15 cellular contexts compared by ENCODE assay signal in genomic region chr6:136038531-136038930, GRCh38.
DNase-seq lines count a peak whose midpoint lies in the region; ATAC-seq and TF ChIP-seq lines count a peak whose summit lies in the region.
"Had no signal": no experiment of that assay in that cellular context is flagged by ENCODE, and none has a peak within 500 bp of the region (broad histone marks: within the 10 kb centered on the region; RNA-seq: fewer than 3 reads in every experiment).

No MANE protein-coding gene starts in this region.

- H3K4me1 ChIP-seq in right cardiac atrium (ENCODE audit: control insufficient read depth, insufficient read depth, low read length) (peaks cover 16% of the 10 kb centered on the region), tibial nerve (peaks cover 0 to 57% (median 7%) of the 10 kb centered on the region in 4 donors)
- H3K4me1 ChIP-seq: ascending aorta had no signal

- TF ChIP-seq CTCF in AG10803 (conservative IDR thresholded peaks at IDR 0.05; ENCODE audit: low read length) = no peak
- TF ChIP-seq CTCF in tibial nerve (IDR thresholded peaks at IDR 0.05) = no peak

- no peak for TF ChIP-seq POLR2A in tibial nerve (IDR thresholded peaks at IDR 0.05)

- H3K27me3 ChIP-seq in right cardiac atrium (ENCODE audit: control insufficient read depth, insufficient read depth) = no peaks in the 10 kb centered on the region
- no peaks in the 10 kb centered on the region for H3K27me3 ChIP-seq in tibial nerve
- H3K27me3 ChIP-seq: ascending aorta had no signal

- TF ChIP-seq EP300 in tibial nerve (IDR thresholded peaks at IDR 0.05) = no peak

- no peak for DNase-seq in AG10803 (ENCODE audit: low read depth)
- DNase-seq in caudate nucleus (lab: John Stamatoyannopoulos, UW) = no peak
- no peak for DNase-seq in right cardiac atrium
- DNase-seq in skeletal muscle cell (ENCODE audit: low read depth) = no peak
- no peak for DNase-seq in NCI-H2171 treated with DMSO at 0.1 percent for 48 hours (lab: John Stamatoyannopoulos, UW)
- DNase-seq in tibial nerve (ENCODE audit: low spot score in 2 of 2) = no peak
- DNase-seq in NCI-H2081 treated with DMSO at 0.1 percent for 48 hours (lab: John Stamatoyannopoulos, UW) = no peak
- DNase-seq: activated CD4-positive, alpha-beta T cell treated with anti-CD3 and anti-CD28 coated beads, Interleukin-2, amount 50 U/mL, for 1 hour; naive B cell; NCI-H1092 treated with DMSO at 0.1 percent for 48 hours; NCI-H446 treated with DMSO at 0.1 percent for 48 hours; stimulated activated CD4-positive, alpha-beta T cell treated with anti-CD3 and anti-CD28 coated beads, Interleukin-12 subunit alpha, Interleukin-12 subunit beta, amount 100 ng/mL, for 4 hours; T-helper 17 cell had no signal

- ATAC-seq in right cardiac atrium (peak in 1 of 2 donors; percentile 1), HG02623 (IDR thresholded peaks at IDR 0.05; ENCODE audit: unreplicated experiment) (no peak)
- ATAC-seq: T-helper 17 cell had no signal

- H3K9me3 ChIP-seq in right cardiac atrium (ENCODE audit: control insufficient read depth, low read length) (no peaks in the 10 kb centered on the region), tibial nerve (no peaks in the 10 kb centered on the region)
- H3K9me3 ChIP-seq: ascending aorta had no signal

- no peaks in the 10 kb centered on the region for H3K36me3 ChIP-seq in tibial nerve
- H3K36me3 ChIP-seq: ascending aorta had no signal

- peak overlapping the region; percentile 86 for H3K27ac ChIP-seq in caudate nucleus (ENCODE audit: low read depth, low read length)
- H3K27ac ChIP-seq in right cardiac atrium (ENCODE audit: low read length) = peak overlapping the region; percentile 89
- peak overlapping the region in 2 of 4 donors; percentile 61 to 78 for H3K27ac ChIP-seq in tibial nerve

- intact Hi-C loops in right cardiac atrium (cut with DNase I) = loop anchor here in 1 of 4 donors (10.0 kb wide), 1 partner anchor 56 kb away; no protein-coding TSS in a partner anchor

- H3K4me3 ChIP-seq in AG10803 (ENCODE audit: low read length) (peak overlapping the region; percentile 64), right cardiac atrium (ENCODE audit: low read length) (peak overlapping the region; percentile 49), skeletal muscle cell (ENCODE audit: low read depth, low read length) (peak overlapping the region; percentile 33), tibial nerve (peak overlapping the region in 1 of 4 donors; percentile 27)
